In genomic region chr19:2335848-2336247, GRCh38 we compare ENCODE assay signal across 1 cellular context.
TF ChIP-seq lines count a peak whose summit lies in the region.

No MANE protein-coding gene starts in this region.

TF ChIP-seq in HEK293, 187 proteins besides CTCF, POLR2A, EP300 and RAD21:
- TF ChIP-seq AEBP2 (tag by site-specific recombination; IDR thresholded peaks at IDR 0.05; ENCODE audit: borderline replicate concordance) (0 out of 2 replicates have a peak, but pooled peaks have one; percentile 1), KLF8 (tag by site-specific recombination; IDR thresholded peaks at IDR 0.05) (0 out of 2 replicates have a peak, but pooled peaks have one; percentile 2), ZNF76 (tag by site-specific recombination; IDR thresholded peaks at IDR 0.05; ENCODE audit: borderline replicate concordance, low read depth) (no peak)
TF ChIP-seq in HEK293: peak in this region for 2.
